ENCODE assay signal across 25 cellular contexts in the genomic region with DNA sequence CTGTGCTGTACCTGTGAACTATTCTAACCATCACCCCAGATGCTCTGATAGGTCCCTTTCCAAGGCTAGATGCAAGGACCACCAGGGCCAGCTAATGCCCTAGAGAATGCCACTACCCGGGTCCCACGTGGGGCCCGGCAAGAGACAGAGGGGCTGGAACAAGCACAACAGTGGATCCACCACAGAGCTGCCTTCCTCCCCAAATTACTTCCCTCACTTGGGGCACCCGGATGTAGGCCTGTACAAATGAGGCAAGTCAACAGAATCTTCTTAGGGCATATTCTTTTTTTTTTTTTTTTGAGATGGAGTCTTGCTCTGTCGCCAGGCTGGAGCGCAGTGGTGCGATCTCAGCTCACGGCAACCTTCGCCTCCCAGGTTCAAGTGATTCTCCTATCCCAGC.
DNase-seq lines count a peak whose midpoint lies in the region; ATAC-seq and TF ChIP-seq lines count a peak whose summit lies in the region.
"Had no signal": no experiment of that assay in that cellular context is flagged by ENCODE, and none has a peak within 500 bp of the region (broad histone marks: within the 10 kb centered on the region; RNA-seq: fewer than 3 reads in every experiment).

No MANE protein-coding gene starts in this region.

- 82 to 94% methylated on average over 6 to 9 of the region's 9 CpGs for WGBS in upper lobe of left lung, 2 donors

- peaks cover 71% of the 10 kb centered on the region for H3K4me1 ChIP-seq in Karpas-422 (ENCODE audit: low read length)
- H3K4me1 ChIP-seq in upper lobe of left lung: peaks cover 0 to 35% (median 15%) of the 10 kb centered on the region in 4 donors
- H3K4me1 ChIP-seq: foreskin keratinocyte had no signal

- no peaks in the 10 kb centered on the region for H3K9me3 Mint-ChIP-seq in activated naive CD8-positive, alpha-beta T cell treated with anti-CD3 and anti-CD28 coated beads for 36 hours
- no peaks in the 10 kb centered on the region for H3K9me3 Mint-ChIP-seq in naive thymus-derived CD8-positive, alpha-beta T cell

- H3K27me3 Mint-ChIP-seq in activated naive CD8-positive, alpha-beta T cell treated with anti-CD3 and anti-CD28 coated beads for 36 hours: no peaks in the 10 kb centered on the region
- H3K27me3 Mint-ChIP-seq in naive thymus-derived CD8-positive, alpha-beta T cell: no peaks in the 10 kb centered on the region

- no peaks in the 10 kb centered on the region for H3K27me3 ChIP-seq in Karpas-422 (ENCODE audit: low read length)
- no peaks in the 10 kb centered on the region for H3K27me3 ChIP-seq in upper lobe of left lung
- H3K27me3 ChIP-seq in WERI-Rb-1 (ENCODE audit: insufficient read depth, low read depth, severe bottlenecking): no peaks in the 10 kb centered on the region
- H3K27me3 ChIP-seq: foreskin keratinocyte, heart right ventricle, Peyer's patch, transverse colon had no signal

- H3K36me3 Mint-ChIP-seq in activated naive CD8-positive, alpha-beta T cell treated with anti-CD3 and anti-CD28 coated beads for 36 hours: peaks cover 12% of the 10 kb centered on the region
- peaks cover 0 to 4% (median 0%) of the 10 kb centered on the region in 3 donors for H3K36me3 Mint-ChIP-seq in naive thymus-derived CD8-positive, alpha-beta T cell

- no peaks in the 10 kb centered on the region for H3K36me3 ChIP-seq in Karpas-422 (ENCODE audit: insufficient read depth, low read length)
- H3K36me3 ChIP-seq in upper lobe of left lung: no peaks in the 10 kb centered on the region
- no peaks in the 10 kb centered on the region for H3K36me3 ChIP-seq in WERI-Rb-1
- H3K36me3 ChIP-seq: heart right ventricle, Peyer's patch, transverse colon had no signal

- no peak overlapping the region for H3K9ac ChIP-seq in Karpas-422 (ENCODE audit: low read length)

- H3K27ac ChIP-seq in Karpas-422 (ENCODE audit: low read length): peak overlapping the region; percentile 39; the same call in 1 of the 2 replicates
- peak overlapping the region in 3 of 4 donors; percentile 17 to 65 (median 58) for H3K27ac ChIP-seq in upper lobe of left lung
- no peak overlapping the region for H3K27ac ChIP-seq in WERI-Rb-1
- H3K27ac ChIP-seq: C4-2B, foreskin keratinocyte, heart right ventricle had no signal

- peaks cover 56% of the 10 kb centered on the region for H3K4me1 Mint-ChIP-seq in activated naive CD8-positive, alpha-beta T cell treated with anti-CD3 and anti-CD28 coated beads for 36 hours
- peaks cover 14 to 63% (median 19%) of the 10 kb centered on the region in 4 donors for H3K4me1 Mint-ChIP-seq in naive thymus-derived CD8-positive, alpha-beta T cell

- no peak for TF ChIP-seq POLR2A in upper lobe of left lung (IDR thresholded peaks at IDR 0.05)

- H3K9me2 ChIP-seq in Karpas-422 (replicated peaks; ENCODE audit: insufficient read depth, low read length): no peaks in the 10 kb centered on the region

- no peak for TF ChIP-seq EP300 in upper lobe of left lung (IDR thresholded peaks at IDR 0.05)

- H2AFZ ChIP-seq in Karpas-422 (ENCODE audit: low read length): no peak overlapping the region

- H3K4me2 ChIP-seq in Karpas-422 (ENCODE audit: low read depth, low read length, poor library complexity, severe bottlenecking): no peak overlapping the region

- TF ChIP-seq CTCF in upper lobe of left lung (IDR thresholded peaks at IDR 0.05): no peak
- no peak for TF ChIP-seq CTCF in WERI-Rb-1 (IDR thresholded peaks at IDR 0.05; ENCODE audit: low read depth, low read length)

- no peak overlapping the region for H3K4me3 ChIP-seq in Karpas-422 (ENCODE audit: low read length)
- H3K4me3 ChIP-seq in upper lobe of left lung: peak overlapping the region in 1 of 4 donors; percentile 3
- no peak overlapping the region for H3K4me3 ChIP-seq in WERI-Rb-1 (ENCODE audit: low read depth, low read length)
- H3K4me3 ChIP-seq: GM12878, heart right ventricle, lung, Peyer's patch, transverse colon had no signal

- H3K79me2 ChIP-seq in Karpas-422 (ENCODE audit: low read length): peaks cover 88% of the 10 kb centered on the region

- peak overlapping the region; percentile 83 for H3K27ac Mint-ChIP-seq in activated naive CD8-positive, alpha-beta T cell treated with anti-CD3 and anti-CD28 coated beads for 36 hours
- H3K27ac Mint-ChIP-seq in naive thymus-derived CD8-positive, alpha-beta T cell: peak overlapping the region; percentile 84 to 93 (median 88)

- no peak for DNase-seq in Karpas-422
- no peak for DNase-seq in activated naive CD8-positive, alpha-beta T cell treated with anti-CD3 and anti-CD28 coated beads for 36 hours
- peak in 2 of 10 donors; percentile 26 to 36 for DNase-seq in naive thymus-derived CD8-positive, alpha-beta T cell
- peak in 1 of 2 donors; percentile 15 for DNase-seq in upper lobe of left lung
- no peak for DNase-seq in NCI-H1694 treated with DMSO at 0.1 percent for 48 hours (lab: John Stamatoyannopoulos, UW)
- DNase-seq in WERI-Rb-1: no peak
- DNase-seq: activated CD8-positive, alpha-beta memory T cell treated with anti-CD3 and anti-CD28 coated beads for 24 hours; activated gamma-delta T cell treated with Interleukin-2 at 50 U/mL for 16 hours; aorta; foreskin keratinocyte; heart right ventricle; KBM-7; MM.1S; NCI-H2029 treated with DMSO at 0.1 percent for 48 hours; NCI-H226; NCI-H69; Peyer's patch; stimulated activated CD4-positive, alpha-beta T cell treated with anti-CD3 and anti-CD28 coated beads, Interleukin-15, amount 100 ng/mL, for 24 hours; transverse colon had no signal

- POLR2A ChIA-PET in naive thymus-derived CD8-positive, alpha-beta T cell (lab: Charles Lee): interaction anchor here (1.2 kb wide), 1 partner anchor 105 kb away, joined by 3 read pairs; no protein-coding TSS in a partner anchor

- ATAC-seq in naive thymus-derived CD8-positive, alpha-beta T cell: peak; percentile 43 to 66
- ATAC-seq in upper lobe of left lung (ENCODE audit: low FRiP score in 2 of 2) (no peak), GM21528 (IDR thresholded peaks at IDR 0.05; ENCODE audit: low FRiP score, unreplicated experiment) (no peak)
- ATAC-seq: activated CD4-positive, CD25-positive, alpha-beta regulatory T cell treated with anti-CD3 and anti-CD28 coated beads, Interleukin-2, amount 50 U/mL, for 24 hours; esophagus mucosa; foreskin keratinocyte; GM12878 had no signal

- H4K20me1 ChIP-seq in Karpas-422 (ENCODE audit: insufficient read depth, low read depth, low read length): no peaks in the 10 kb centered on the region; the same call in 1 of the 2 replicates

- no peaks in the 10 kb centered on the region for H3K9me3 ChIP-seq in Karpas-422 (ENCODE audit: low read length)
- H3K9me3 ChIP-seq in upper lobe of left lung: no peaks in the 10 kb centered on the region
- no peaks in the 10 kb centered on the region for H3K9me3 ChIP-seq in WERI-Rb-1 (ENCODE audit: severe bottlenecking)
- H3K9me3 ChIP-seq: heart right ventricle, Peyer's patch, transverse colon had no signal

- peak overlapping the region; percentile 23 for H3K4me3 Mint-ChIP-seq in activated naive CD8-positive, alpha-beta T cell treated with anti-CD3 and anti-CD28 coated beads for 36 hours
- H3K4me3 Mint-ChIP-seq in naive thymus-derived CD8-positive, alpha-beta T cell: peak overlapping the region in 9 of 10 donors; percentile 23 to 70 (median 52)

Comparison
In these comparisons a context has a peak if more than half of its experiments do, and no peak if none do; other contexts are left out.
1. ATAC-seq: peak in naive thymus-derived CD8-positive, alpha-beta T cell (2 of 2); none in upper lobe of left lung (0 of 2) and GM21528 (single experiment).